In the genomic region with DNA sequence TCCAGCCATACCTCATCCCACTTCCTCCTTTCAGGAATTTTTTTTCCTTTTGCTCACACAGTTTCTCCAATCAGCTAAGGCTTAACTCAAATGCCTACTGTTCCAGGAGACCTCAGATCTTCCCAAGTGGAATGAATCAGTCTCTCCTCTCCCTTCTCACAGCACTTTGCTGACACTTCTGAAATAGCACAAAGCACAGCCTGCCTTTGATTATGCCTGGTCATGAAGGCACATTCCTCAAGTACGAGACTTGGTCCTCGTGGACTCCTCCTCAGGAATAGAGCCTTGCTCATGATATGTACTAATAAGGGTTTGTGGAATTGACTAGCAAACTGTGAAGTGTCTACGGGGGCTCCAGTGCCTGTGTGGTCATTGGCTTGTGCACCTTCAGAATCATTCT, we compare ENCODE assay signal across 20 cellular contexts.
"Had no signal": no experiment of that assay in that cellular context is flagged by ENCODE, and none has a peak within 500 bp of the region (broad histone marks: within the 10 kb centered on the region; RNA-seq: fewer than 3 reads in every experiment).

No MANE protein-coding gene starts in this region.

- H3K27ac ChIP-seq: brain microvascular endothelial cell, lower lobe of right lung, psoas muscle, right lobe of liver, spleen, stomach, thoracic aorta had no signal

- H3K27me3 ChIP-seq: brain microvascular endothelial cell, right lobe of liver, spleen, stomach had no signal

- H3K27me3 Mint-ChIP-seq: activated naive CD8-positive, alpha-beta T cell had no signal

- H3K9me3 Mint-ChIP-seq: activated B cell treated with CpG ODN at 0.5 μM for 24 hours, neural crest cell had no signal

- H3K4me1 ChIP-seq: lower lobe of right lung, psoas muscle, right lobe of liver, spleen, stomach had no signal

- DNase-seq: activated B cell treated with CpG ODN at 0.5 μM for 24 hours; activated CD4-positive, alpha-beta T cell treated with anti-CD3 and anti-CD28 coated beads for 48 hours; activated CD8-positive, alpha-beta memory T cell treated with anti-CD3 and anti-CD28 coated beads, Interleukin-2, amount 50 U/mL, for 4 hours; activated CD8-positive, alpha-beta T cell treated with anti-CD3 and anti-CD28 coated beads, Interleukin-2, amount 10 ng/mL, durations not matched to agents 7 days and 5 days; activated gamma-delta T cell; activated T-cell treated with anti-CD3 and anti-CD28 coated beads, Interleukin-2, amount 50 U/mL, for 48 hours; amygdala; brain microvascular endothelial cell; effector CD8-positive, alpha-beta T cell; erythroblast; kidney; lower lobe of right lung; psoas muscle; right lobe of liver; spleen; stimulated activated CD4-positive, alpha-beta T cell treated with anti-CD3 and anti-CD28 coated beads, Interleukin-2, amount 100 ng/mL, for 24 hours; stomach had no signal

- H3K9me3 ChIP-seq: lower lobe of right lung, psoas muscle, right lobe of liver, spleen, stomach, thoracic aorta had no signal

- H3K27ac Mint-ChIP-seq: activated B cell treated with CpG ODN at 0.5 μM for 24 hours; activated CD8-positive, alpha-beta T cell treated with anti-CD3 and anti-CD28 coated beads, Interleukin-2, amount 10 ng/mL, durations not matched to agents 7 days and 5 days; activated naive CD8-positive, alpha-beta T cell had no signal

- H3K36me3 Mint-ChIP-seq: activated naive CD8-positive, alpha-beta T cell had no signal

- H3K4me3 Mint-ChIP-seq: activated B cell treated with CpG ODN at 0.5 μM for 24 hours; activated CD8-positive, alpha-beta T cell treated with anti-CD3 and anti-CD28 coated beads, Interleukin-2, amount 10 ng/mL, durations not matched to agents 7 days and 5 days; activated naive CD8-positive, alpha-beta T cell; neural crest cell had no signal

- H3K36me3 ChIP-seq: brain microvascular endothelial cell, lower lobe of right lung, right lobe of liver, spleen, stomach, thoracic aorta had no signal

- H3K4me3 ChIP-seq: lower lobe of right lung, psoas muscle, right lobe of liver, spleen, stomach, thoracic aorta had no signal

- H3K4me1 Mint-ChIP-seq: activated B cell treated with CpG ODN at 0.5 μM for 24 hours, neural crest cell had no signal

- ATAC-seq: activated CD8-positive, alpha-beta T cell treated with anti-CD3 and anti-CD28 coated beads, Interleukin-2, amount 10 ng/mL, durations not matched to agents 7 days and 5 days; lower lobe of right lung; psoas muscle; right lobe of liver had no signal
